1 cellular context compared by ENCODE assay signal in genomic region chr15:67161412-67161811, GRCh38.
TF ChIP-seq lines count a peak whose summit lies in the region.

No MANE protein-coding gene starts in this region.

TF ChIP-seq in HCT116, 20 proteins besides CTCF, POLR2A, EP300 and RAD21 (continued from another document):
- no peak for TF ChIP-seq ZBTB33 (IDR thresholded peaks at IDR 0.05; ENCODE audit: extremely low read depth, insufficient replicate concordance, low read length)
- no peak for TF ChIP-seq REST (IDR thresholded peaks at IDR 0.05; ENCODE audit: low read depth)
- no peak for TF ChIP-seq SIN3A (IDR thresholded peaks at IDR 0.05; ENCODE audit: low read depth)
TF ChIP-seq in HCT116: peak in this region for 0.
